Comparison of ENCODE assay signal across 1 cellular context in the genomic region with DNA sequence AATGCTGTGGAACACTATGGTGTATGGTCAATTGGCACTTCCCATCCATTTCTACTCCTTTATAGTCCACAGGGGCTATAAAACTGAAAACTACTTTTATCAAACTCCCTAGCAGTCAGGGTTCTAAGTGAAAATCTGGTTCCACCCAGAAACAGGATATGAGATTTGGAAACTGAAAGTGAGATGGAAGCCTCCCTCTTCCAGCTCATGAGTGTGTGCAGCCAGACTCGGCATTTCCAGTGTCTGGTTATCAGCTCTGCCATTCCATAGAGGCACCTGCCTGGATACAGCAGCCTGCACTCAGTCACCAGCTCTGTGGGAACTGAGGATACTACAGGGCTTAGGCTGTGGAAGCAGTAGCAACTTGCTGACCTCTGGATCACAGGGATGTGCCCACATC.
TF ChIP-seq lines count a peak whose summit lies in the region.

No MANE protein-coding gene starts in this region.

TF ChIP-seq in HepG2, 621 proteins besides CTCF, POLR2A, EP300 and RAD21:
- no peak for TF ChIP-seq ZKSCAN8 (CRISPR knock-in tag; IDR thresholded peaks at IDR 0.05; ENCODE audit: borderline replicate concordance)
- no peak for TF ChIP-seq ZNF430 (CRISPR knock-in tag; IDR thresholded peaks at IDR 0.05)
- no peak for TF ChIP-seq ZNF30 (CRISPR knock-in tag; IDR thresholded peaks at IDR 0.05)
- no peak for TF ChIP-seq ZNF337 (CRISPR knock-in tag; IDR thresholded peaks at IDR 0.05; ENCODE audit: borderline replicate concordance, low read depth)
- TF ChIP-seq CHCHD3 (CRISPR knock-in tag; IDR thresholded peaks at IDR 0.05) = no peak
- TF ChIP-seq BHLHE40 (IDR thresholded peaks at IDR 0.05; ENCODE audit: low read length) = no peak
- TF ChIP-seq NCOA1 (CRISPR knock-in tag; IDR thresholded peaks at IDR 0.05) = no peak
- TF ChIP-seq ATRX (CRISPR knock-in tag; IDR thresholded peaks at IDR 0.05; ENCODE audit: borderline replicate concordance) = no peak
- TF ChIP-seq CBX5 (CRISPR knock-in tag; IDR thresholded peaks at IDR 0.05; ENCODE audit: borderline replicate concordance) = no peak
- TF ChIP-seq SYNCRIP (IDR thresholded peaks at IDR 0.05; ENCODE audit: insufficient read depth, low read depth, low read length) = no peak
- TF ChIP-seq IKZF1 (IDR thresholded peaks at IDR 0.05) = no peak
- no peak for TF ChIP-seq THYN1 (CRISPR knock-in tag; IDR thresholded peaks at IDR 0.05; ENCODE audit: borderline replicate concordance, low read depth)
- TF ChIP-seq ZIK1 (CRISPR knock-in tag; IDR thresholded peaks at IDR 0.05; ENCODE audit: borderline replicate concordance, low read depth) = no peak
- no peak for TF ChIP-seq ZNF878 (CRISPR knock-in tag; IDR thresholded peaks at IDR 0.05)
- TF ChIP-seq MYNN (CRISPR knock-in tag; IDR thresholded peaks at IDR 0.05; ENCODE audit: low read depth) = no peak
- no peak for TF ChIP-seq POLR2G (IDR thresholded peaks at IDR 0.05; ENCODE audit: low read depth, low read length)
- no peak for TF ChIP-seq ZNF879 (CRISPR knock-in tag; IDR thresholded peaks at IDR 0.05)
- TF ChIP-seq ZNF777 (CRISPR knock-in tag; IDR thresholded peaks at IDR 0.05) = no peak
- TF ChIP-seq GATA4 (IDR thresholded peaks at IDR 0.05; ENCODE audit: borderline replicate concordance, low read depth) = no peak
